Comparison of ENCODE assay signal across 2 cellular contexts in the genomic region with DNA sequence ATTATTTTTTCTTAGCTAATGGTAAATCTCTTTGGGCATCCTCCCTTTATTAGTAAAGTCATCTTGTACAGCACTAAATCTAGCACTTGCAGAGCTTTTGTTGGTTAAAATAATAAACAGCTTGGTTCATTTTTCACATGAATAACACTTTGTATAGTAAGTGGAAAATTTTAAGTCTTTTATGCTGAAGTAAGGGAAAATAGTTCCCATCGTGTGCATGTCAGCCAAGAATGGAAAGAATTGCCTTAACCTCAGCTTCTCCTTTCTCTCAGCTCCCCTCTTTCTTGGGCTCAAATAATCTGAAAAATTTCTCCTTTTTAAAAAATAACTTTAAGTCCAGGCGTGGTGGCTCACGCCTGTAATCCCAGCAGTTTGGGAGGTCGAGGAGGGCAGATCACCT.
TF ChIP-seq lines count a peak whose summit lies in the region.

No MANE protein-coding gene starts in this region.

TF ChIP-seq in IMR-90, 13 proteins besides CTCF, POLR2A, EP300 and RAD21:
- TF ChIP-seq MAFK (IDR thresholded peaks at IDR 0.05; ENCODE audit: low read depth, low read length): peak; percentile 63
- no peak for TF ChIP-seq FOS (IDR thresholded peaks at IDR 0.05; ENCODE audit: low read depth, low read length)
- TF ChIP-seq MXI1 (IDR thresholded peaks at IDR 0.05; ENCODE audit: borderline replicate concordance, low read depth, low read length): no peak
- TF ChIP-seq NFE2L2 (IDR thresholded peaks at IDR 0.05; ENCODE audit: low read depth, low read length): no peak

TF ChIP-seq in HepG2, 621 proteins besides CTCF, POLR2A, EP300 and RAD21:
- TF ChIP-seq MAFF (IDR thresholded peaks at IDR 0.05; ENCODE audit: low read depth, low read length) (peak; percentile 79; the same call in 1 of the 2 replicates), ZNF589 (CRISPR knock-in tag; conservative IDR thresholded peaks at IDR 0.05) (no peak), ZNF343 (CRISPR knock-in tag; IDR thresholded peaks at IDR 0.05) (no peak), MAFK (conservative IDR thresholded peaks at IDR 0.05 in 1 of 2, IDR thresholded peaks at IDR 0.05 in 1 of 2; ENCODE audit: low read length in 2 of 2) (peak; percentile 82 to 86), ZNF20 (CRISPR knock-in tag; IDR thresholded peaks at IDR 0.05) (no peak)
- TF ChIP-seq, protein P1, sequence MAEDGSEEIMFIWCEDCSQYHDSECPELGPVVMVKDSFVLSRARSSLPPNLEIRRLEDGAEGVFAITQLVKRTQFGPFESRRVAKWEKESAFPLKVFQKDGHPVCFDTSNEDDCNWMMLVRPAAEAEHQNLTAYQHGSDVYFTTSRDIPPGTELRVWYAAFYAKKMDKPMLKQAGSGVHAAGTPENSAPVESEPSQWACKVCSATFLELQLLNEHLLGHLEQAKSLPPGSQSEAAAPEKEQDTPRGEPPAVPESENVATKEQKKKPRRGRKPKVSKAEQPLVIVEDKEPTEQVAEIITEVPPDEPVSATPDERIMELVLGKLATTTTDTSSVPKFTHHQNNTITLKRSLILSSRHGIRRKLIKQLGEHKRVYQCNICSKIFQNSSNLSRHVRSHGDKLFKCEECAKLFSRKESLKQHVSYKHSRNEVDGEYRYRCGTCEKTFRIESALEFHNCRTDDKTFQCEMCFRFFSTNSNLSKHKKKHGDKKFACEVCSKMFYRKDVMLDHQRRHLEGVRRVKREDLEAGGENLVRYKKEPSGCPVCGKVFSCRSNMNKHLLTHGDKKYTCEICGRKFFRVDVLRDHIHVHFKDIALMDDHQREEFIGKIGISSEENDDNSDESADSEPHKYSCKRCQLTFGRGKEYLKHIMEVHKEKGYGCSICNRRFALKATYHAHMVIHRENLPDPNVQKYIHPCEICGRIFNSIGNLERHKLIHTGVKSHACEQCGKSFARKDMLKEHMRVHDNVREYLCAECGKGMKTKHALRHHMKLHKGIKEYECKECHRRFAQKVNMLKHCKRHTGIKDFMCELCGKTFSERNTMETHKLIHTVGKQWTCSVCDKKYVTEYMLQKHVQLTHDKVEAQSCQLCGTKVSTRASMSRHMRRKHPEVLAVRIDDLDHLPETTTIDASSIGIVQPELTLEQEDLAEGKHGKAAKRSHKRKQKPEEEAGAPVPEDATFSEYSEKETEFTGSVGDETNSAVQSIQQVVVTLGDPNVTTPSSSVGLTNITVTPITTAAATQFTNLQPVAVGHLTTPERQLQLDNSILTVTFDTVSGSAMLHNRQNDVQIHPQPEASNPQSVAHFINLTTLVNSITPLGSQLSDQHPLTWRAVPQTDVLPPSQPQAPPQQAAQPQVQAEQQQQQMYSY (CRISPR knock-in tag; IDR thresholded peaks at IDR 0.05): no peak
